In genomic region chr13:49320975-49321374, GRCh38 we compare ENCODE assay signal across 21 cellular contexts.
"Had no signal": no experiment of that assay in that cellular context is flagged by ENCODE, and none has a peak within 500 bp of the region (broad histone marks: within the 10 kb centered on the region; RNA-seq: fewer than 3 reads in every experiment).

No MANE protein-coding gene starts in this region.

- H3K4me2 ChIP-seq: neural progenitor cell had no signal

- H3K9ac ChIP-seq: neural progenitor cell had no signal

- DNase-seq: activated CD4-positive, alpha-beta T cell treated with anti-CD3 and anti-CD28 coated beads for 1 hour; activated CD4-positive, alpha-beta T cell treated with anti-CD3 and anti-CD28 coated beads, Interleukin-2, amount 50 U/mL, for 1 hour; activated CD8-positive, alpha-beta memory T cell treated with anti-CD3 and anti-CD28 coated beads, Interleukin-2, amount 50 U/mL, for 48 hours; activated naive CD4-positive, alpha-beta T cell treated with Interleukin-2 at 50 U/mL for 16 hours; activated T-cell treated with anti-CD3 and anti-CD28 coated beads, Interleukin-2, amount 50 U/mL, for 4 hours; cerebellar nuclear complex; cortex of kidney; foreskin fibroblast; kidney; naive thymus-derived CD8-positive, alpha-beta T cell; retina; sigmoid colon; stimulated activated CD4-positive, alpha-beta T cell treated with anti-CD3 and anti-CD28 coated beads, Interleukin-2, amount 100 ng/mL, for 48 hours; stimulated activated CD8-positive, alpha-beta memory T cell treated with anti-CD3 and anti-CD28 coated beads, Interleukin-4, amount 100 ng/mL, for 48 hours; stimulated activated naive CD4-positive, alpha-beta T cell; testis had no signal

- H3K36me3 ChIP-seq: neural progenitor cell, vagina had no signal

- ATAC-seq: activated T-cell treated with anti-CD3 and anti-CD28 coated beads, Interleukin-2, amount 50 U/mL, for 4 hours; left lobe of liver; naive thymus-derived CD8-positive, alpha-beta T cell had no signal

- H3K4me1 ChIP-seq: neural progenitor cell, testis had no signal

- H3K27ac ChIP-seq: epithelial cell of prostate, neural progenitor cell, testis had no signal

- H3K4me3 ChIP-seq: lung, neural progenitor cell, sigmoid colon, testis, vagina had no signal

- H2AFZ ChIP-seq: neural progenitor cell had no signal

- H3K9me3 ChIP-seq: sigmoid colon, testis, vagina had no signal

- H3K27me3 ChIP-seq: neural progenitor cell, sigmoid colon, testis, vagina had no signal
